ENCODE assay signal across 8 cellular contexts in the genomic region with DNA sequence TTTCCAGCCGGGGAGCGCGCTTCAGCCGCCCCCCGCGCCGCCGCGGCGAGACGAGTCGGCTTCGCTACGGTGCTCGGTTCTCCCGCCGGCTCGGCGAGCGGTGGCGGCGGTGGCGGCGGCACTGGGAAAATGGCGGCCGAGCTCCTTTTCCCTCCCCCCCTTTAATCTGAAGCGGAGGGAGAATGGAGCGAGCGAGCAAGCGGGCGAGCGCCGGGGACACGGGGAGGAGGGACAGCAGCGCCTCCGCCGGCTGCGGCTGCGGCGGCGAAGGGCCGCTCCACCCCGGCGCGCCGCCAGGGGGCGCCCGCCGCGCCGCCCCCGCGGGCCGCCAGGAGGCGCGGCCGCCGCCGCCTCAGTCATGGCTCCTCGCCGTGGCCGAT. TPM values are rescaled to one million over a fixed set of nuclear protein-coding genes. Genes with fewer than 3 reads are reported as not detected.
DNase-seq lines count a peak whose midpoint lies in the region; ATAC-seq and TF ChIP-seq lines count a peak whose summit lies in the region.

A gene with protein sequence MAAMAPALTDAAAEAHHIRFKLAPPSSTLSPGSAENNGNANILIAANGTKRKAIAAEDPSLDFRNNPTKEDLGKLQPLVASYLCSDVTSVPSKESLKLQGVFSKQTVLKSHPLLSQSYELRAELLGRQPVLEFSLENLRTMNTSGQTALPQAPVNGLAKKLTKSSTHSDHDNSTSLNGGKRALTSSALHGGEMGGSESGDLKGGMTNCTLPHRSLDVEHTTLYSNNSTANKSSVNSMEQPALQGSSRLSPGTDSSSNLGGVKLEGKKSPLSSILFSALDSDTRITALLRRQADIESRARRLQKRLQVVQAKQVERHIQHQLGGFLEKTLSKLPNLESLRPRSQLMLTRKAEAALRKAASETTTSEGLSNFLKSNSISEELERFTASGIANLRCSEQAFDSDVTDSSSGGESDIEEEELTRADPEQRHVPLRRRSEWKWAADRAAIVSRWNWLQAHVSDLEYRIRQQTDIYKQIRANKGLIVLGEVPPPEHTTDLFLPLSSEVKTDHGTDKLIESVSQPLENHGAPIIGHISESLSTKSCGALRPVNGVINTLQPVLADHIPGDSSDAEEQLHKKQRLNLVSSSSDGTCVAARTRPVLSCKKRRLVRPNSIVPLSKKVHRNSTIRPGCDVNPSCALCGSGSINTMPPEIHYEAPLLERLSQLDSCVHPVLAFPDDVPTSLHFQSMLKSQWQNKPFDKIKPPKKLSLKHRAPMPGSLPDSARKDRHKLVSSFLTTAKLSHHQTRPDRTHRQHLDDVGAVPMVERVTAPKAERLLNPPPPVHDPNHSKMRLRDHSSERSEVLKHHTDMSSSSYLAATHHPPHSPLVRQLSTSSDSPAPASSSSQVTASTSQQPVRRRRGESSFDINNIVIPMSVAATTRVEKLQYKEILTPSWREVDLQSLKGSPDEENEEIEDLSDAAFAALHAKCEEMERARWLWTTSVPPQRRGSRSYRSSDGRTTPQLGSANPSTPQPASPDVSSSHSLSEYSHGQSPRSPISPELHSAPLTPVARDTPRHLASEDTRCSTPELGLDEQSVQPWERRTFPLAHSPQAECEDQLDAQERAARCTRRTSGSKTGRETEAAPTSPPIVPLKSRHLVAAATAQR (N-terminal part only) (minus strand): TSS at position 184 of the 380 bp plus-strand sequence. CDS start 21,286 bp downstream, outside the sequence.

- intact Hi-C loops in activated CD8-positive, alpha-beta T cell treated with anti-CD3 and anti-CD28 coated beads for 36 hours (cut with micrococcal nuclease) = loop anchor here (5.0 kb wide), 3 partner anchors 36 to 146 kb away; no protein-coding TSS in a partner anchor

- H3K4me1 ChIP-seq in ectodermal cell (ENCODE audit: control insufficient read depth, insufficient read depth, low read length) = peaks cover 15% of the 10 kb centered on the region

- H3K27ac Mint-ChIP-seq in activated CD8-positive, alpha-beta T cell treated with anti-CD3 and anti-CD28 coated beads for 36 hours = peak within 1 kb of the TSS; percentile 99

- peak within 1 kb of the TSS; percentile 69 for H3K4me3 ChIP-seq in ectodermal cell (ENCODE audit: insufficient read depth, low read depth, low read length)

- H3K27me3 Mint-ChIP-seq in activated CD8-positive, alpha-beta T cell treated with anti-CD3 and anti-CD28 coated beads for 36 hours = no peaks in the 10 kb centered on the region

- POLR2A ChIA-PET in activated CD8-positive, alpha-beta T cell treated with anti-CD3 and anti-CD28 coated beads for 36 hours (lab: Charles Lee) = interaction anchor here (0.6 to 1.5 kb wide), 11 partner anchors 8 to 191 kb away, joined by 3 to 7 read pairs (median 4); no protein-coding TSS in a partner anchor

- 0% methylated on average over 62 of the region's 62 CpGs for WGBS in ectodermal cell, 2 experiments

- peaks cover 3% of the 10 kb centered on the region for H3K9me3 ChIP-seq in ectodermal cell (ENCODE audit: control insufficient read depth, low read length)

- TF ChIP-seq CTCF in C4-2B (conservative IDR thresholded peaks at IDR 0.05) = peak; percentile 100
- no peak for TF ChIP-seq CTCF in activated CD8-positive, alpha-beta T cell treated with anti-CD3 and anti-CD28 coated beads for 36 hours (IDR thresholded peaks at IDR 0.05)

- DNase-seq in NCI-H748 (lab: John Stamatoyannopoulos, UW; ENCODE audit: unreplicated experiment) = peak; percentile 94
- DNase-seq in activated CD8-positive, alpha-beta T cell treated with anti-CD3 and anti-CD28 coated beads for 36 hours = peak; percentile 86
- DNase-seq in lung microvascular endothelial cell (ENCODE audit: low read depth in 2 of 2) = peak; percentile 90 to 94
- peak; percentile 74 to 85 (median 82) for DNase-seq in stimulated activated CD4-positive, alpha-beta T cell treated with anti-CD3 and anti-CD28 coated beads, TNF-alpha, amount 100 ng/mL, for 48 hours (ENCODE audit: low read depth in 3 of 3)

- H3K27ac ChIP-seq in C4-2B = peak within 1 kb of the TSS; percentile 98
- peak within 1 kb of the TSS; percentile 97 for H3K27ac ChIP-seq in ectodermal cell (ENCODE audit: insufficient read depth, low read depth, low read length, poor library complexity, severe bottlenecking)

- H3K36me3 Mint-ChIP-seq in activated CD8-positive, alpha-beta T cell treated with anti-CD3 and anti-CD28 coated beads for 36 hours (ENCODE audit: low read depth) = peaks cover 33% of the 10 kb centered on the region

- CTCF ChIA-PET in activated CD8-positive, alpha-beta T cell treated with anti-CD3 and anti-CD28 coated beads for 36 hours (lab: Charles Lee) = interaction anchor here (0.6 to 3.0 kb wide), 30 partner anchors 8 to 172 kb away, joined by 3 to 24 read pairs (median 4); no protein-coding TSS in a partner anchor

- no peaks in the 10 kb centered on the region for H3K27me3 ChIP-seq in ectodermal cell (ENCODE audit: control insufficient read depth, insufficient read depth, low read length, poor library complexity, severe bottlenecking)

- peaks cover 4% of the 10 kb centered on the region for H3K36me3 ChIP-seq in ectodermal cell (ENCODE audit: control insufficient read depth, insufficient read depth, low read length)

- peaks cover 3% of the 10 kb centered on the region for H3K9me3 Mint-ChIP-seq in activated CD8-positive, alpha-beta T cell treated with anti-CD3 and anti-CD28 coated beads for 36 hours

- ATAC-seq in GM19351 (IDR thresholded peaks at IDR 0.05; ENCODE audit: unreplicated experiment) (peak; percentile 55), HG03521 (IDR thresholded peaks at IDR 0.05; ENCODE audit: unreplicated experiment) (peak; percentile 67)
- peak; percentile 69 for ATAC-seq in activated CD8-positive, alpha-beta T cell treated with anti-CD3 and anti-CD28 coated beads for 36 hours

- peaks cover 55% of the 10 kb centered on the region for H3K4me1 Mint-ChIP-seq in activated CD8-positive, alpha-beta T cell treated with anti-CD3 and anti-CD28 coated beads for 36 hours (ENCODE audit: low read depth)

- H3K4me3 Mint-ChIP-seq in activated CD8-positive, alpha-beta T cell treated with anti-CD3 and anti-CD28 coated beads for 36 hours = peak within 1 kb of the TSS; percentile 90

RNA-seq across cellular contexts. Expression of the gene that starts here (rescaled TPM):
- total RNA-seq in activated CD8-positive, alpha-beta T cell treated with anti-CD3 and anti-CD28 coated beads for 36 hours = 10 to 100 TPM; 54.4 to 55.3 TPM
- 62.9 TPM for polyA plus RNA-seq in ectodermal cell (2013, experiment 1 of 4)
- 66.3 TPM for polyA plus RNA-seq in ectodermal cell (2013, experiment 2 of 4)
- polyA plus RNA-seq in ectodermal cell (2013, experiment 3 of 4) = 47.0 TPM
- polyA plus RNA-seq in ectodermal cell (2013, experiment 4 of 4) = 47.3 TPM
- total RNA-seq in lung microvascular endothelial cell = 36.4 and 84.7 TPM in 2 replicates

Comparison
In these comparisons a context has a peak if more than half of its experiments do, and no peak if none do; other contexts are left out.
1. Peak in every context shown above with its lines: DNase-seq, ATAC-seq, H3K4me3 ChIP-seq and H3K27ac ChIP-seq.